18 cellular contexts compared by ENCODE assay signal in the genomic region with DNA sequence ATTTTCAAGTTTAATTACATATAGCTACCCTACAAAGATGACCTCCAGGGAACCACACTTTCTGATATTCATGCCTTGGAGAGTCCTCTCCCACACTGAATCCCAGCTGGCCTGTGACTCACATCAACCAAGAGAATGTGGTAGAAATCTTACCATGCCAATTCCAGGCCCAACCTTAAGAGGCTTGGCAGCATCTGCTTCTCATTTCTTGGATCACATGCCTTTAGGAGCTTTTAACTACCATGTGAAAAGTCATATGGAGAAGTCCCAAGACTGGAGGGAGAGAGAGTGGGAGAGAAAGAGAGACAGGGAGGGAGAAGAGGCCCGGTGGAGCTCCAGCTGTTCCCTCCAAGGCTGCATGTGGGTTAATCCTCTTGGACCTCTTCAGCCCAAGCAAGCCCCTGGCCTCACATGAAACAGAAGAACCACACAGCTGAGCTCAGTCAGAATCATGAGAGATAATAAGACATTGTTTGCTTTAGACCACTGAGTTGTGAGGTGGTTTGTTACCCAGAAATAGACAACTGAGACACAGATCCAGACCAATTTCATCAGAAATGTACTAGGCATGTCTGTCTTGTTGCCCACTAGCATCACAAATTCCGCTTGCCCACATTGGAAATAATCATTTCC.
A peak's percentile ranks its signal among the peaks of the same experiment; 100 is the strongest.
DNase-seq lines count a peak whose midpoint lies in the region; ATAC-seq, FAIRE-seq and TF ChIP-seq lines count a peak whose summit lies in the region.
"Had no signal": no experiment of that assay in that cellular context is flagged by ENCODE, and none has a peak within 500 bp of the region (broad histone marks: within the 10 kb centered on the region; RNA-seq: fewer than 3 reads in every experiment).

No MANE protein-coding gene starts in this region.

- BruUV-seq in HepG2 (replicated peaks; lab: Mats Ljungman, UMichigan) = no TSS peak

- H3K4me3 ChIP-seq in HepG2 (replicated peaks in 1 of 3; ENCODE audit: insufficient read depth in 1 of 3, low read depth in 2 of 3, low read length in 3 of 3) = no peak overlapping the region
- H3K4me3 ChIP-seq in right lobe of liver = no peak overlapping the region
- no peak overlapping the region for H3K4me3 ChIP-seq in SK-N-SH (ENCODE audit: low read depth in 2 of 2, low read length in 1 of 2)
- no peak overlapping the region for H3K4me3 ChIP-seq in fibroblast of pulmonary artery (replicated peaks; ENCODE audit: low read depth, low read length)
- H3K4me3 ChIP-seq: coronary artery, esophagus muscularis mucosa, PC-9, spleen, suprapubic skin had no signal

- POLR2A ChIA-PET in HepG2 (lab: Yijun Ruan, JAX) (no interaction called here), SK-N-SH (lab: Yijun Ruan, JAX) (no interaction called here)

- TF ChIP-seq CTCF in HepG2 (CRISPR knock-in tag; IDR thresholded peaks at IDR 0.05) (no peak), right lobe of liver (IDR thresholded peaks at IDR 0.05) (no peak), SK-N-SH (IDR thresholded peaks at IDR 0.05) (no peak), fibroblast of pulmonary artery (IDR thresholded peaks at IDR 0.05; ENCODE audit: low read length, missing control alignments) (no peak)

- TF ChIP-seq POLR2A in HepG2 (IDR thresholded peaks at IDR 0.05; ENCODE audit: insufficient read depth in 1 of 2, low read depth in 2 of 2, low read length in 2 of 2) (no peak), right lobe of liver (IDR thresholded peaks at IDR 0.05) (no peak)

- no peaks in the 10 kb centered on the region for H3K36me3 ChIP-seq in HepG2 (replicated peaks in 1 of 2; ENCODE audit: control insufficient read depth in 1 of 2, insufficient read depth in 2 of 2, low read length in 2 of 2)
- H3K36me3 ChIP-seq in right lobe of liver = no peaks in the 10 kb centered on the region
- no peaks in the 10 kb centered on the region for H3K36me3 ChIP-seq in SK-N-SH (replicated peaks in 1 of 2; ENCODE audit: control insufficient read depth in 1 of 2, insufficient read depth in 2 of 2, low read length in 1 of 2)
- H3K36me3 ChIP-seq: esophagus muscularis mucosa, spleen, suprapubic skin had no signal

- WGBS in HepG2 (ENCODE audit: low lambda C conversion rate) = 20% methylated on average over 2 of the region's 2 CpGs
- 70% methylated on average over 2 of the region's 2 CpGs for WGBS in right lobe of liver (ENCODE audit: insufficient coverage, low coverage, low lambda C conversion rate, missing lambda C conversion rate)
- WGBS in SK-N-SH (ENCODE audit: low lambda C conversion rate) = 50% methylated on average over 2 of the region's 2 CpGs

- H3K4me2 ChIP-seq in HepG2 (ENCODE audit: low read depth, low read length) = no peak overlapping the region
- no peak overlapping the region for H3K4me2 ChIP-seq in SK-N-SH
- H3K4me2 ChIP-seq: PC-9 had no signal

- H3K27ac ChIP-seq in HepG2 (ENCODE audit: extremely low read length, insufficient read depth, low read length) (no peak overlapping the region), right lobe of liver (no peak overlapping the region), SK-N-SH (ENCODE audit: low read depth in 2 of 2, low read length in 1 of 2) (peak overlapping the region in 1 of 2 experiments; percentile 62; a peak in 2 of 4 replicates)
- H3K27ac ChIP-seq: coronary artery, esophagus muscularis mucosa, PC-9, spleen, suprapubic skin had no signal

- H3K27me3 ChIP-seq in HepG2 (ENCODE audit: control insufficient read depth in 1 of 2, insufficient read depth in 2 of 2, low read length in 2 of 2) = no peaks in the 10 kb centered on the region
- H3K27me3 ChIP-seq in right lobe of liver = no peaks in the 10 kb centered on the region
- H3K27me3 ChIP-seq in SK-N-SH (ENCODE audit: insufficient read depth) = no peaks in the 10 kb centered on the region
- H3K27me3 ChIP-seq: esophagus muscularis mucosa had no signal

- H3K9ac ChIP-seq in HepG2 (ENCODE audit: insufficient read depth, low read depth, low read length) (no peak overlapping the region), SK-N-SH (no peak overlapping the region)

- no peaks in the 10 kb centered on the region for H3K79me2 ChIP-seq in HepG2 (ENCODE audit: insufficient read depth, low read length)
- no peaks in the 10 kb centered on the region for H3K79me2 ChIP-seq in SK-N-SH (ENCODE audit: insufficient read depth)

- TF ChIP-seq EP300 in HepG2 (IDR thresholded peaks at IDR 0.05; ENCODE audit: low read depth in 2 of 2, low read length in 2 of 2) (no peak), HepG2 (CRISPR knock-in tag; IDR thresholded peaks at IDR 0.05; ENCODE audit: borderline replicate concordance) (no peak), SK-N-SH (IDR thresholded peaks at IDR 0.05; ENCODE audit: borderline replicate concordance in 1 of 2, low read depth in 1 of 2, low read length in 1 of 2) (no peak)

- H3F3A ChIP-seq in SK-N-SH (replicated peaks; ENCODE audit: insufficient read depth) = peaks cover 12% of the 10 kb centered on the region

- intact Hi-C loops in HepG2 (cut with micrococcal nuclease; ENCODE audit: unreplicated experiment) (loop anchor here (10.0 kb wide), 1 partner anchor 1109 kb away; no protein-coding TSS in a partner anchor), right lobe of liver (cut with DNase I) (no loop called here), posterior cingulate gyrus (cut with DNase I) (no loop called here)

- no peak for TF ChIP-seq RAD21 in HepG2 (CRISPR knock-in tag; IDR thresholded peaks at IDR 0.05)
- no peak for TF ChIP-seq RAD21 in SK-N-SH (IDR thresholded peaks at IDR 0.05; ENCODE audit: low read length)

- CTCF ChIA-PET in HepG2 (lab: Yijun Ruan, JAX; ENCODE audit: low intra/inter-chr PET ratio, low total read pairs) (no interaction called here), SK-N-SH (lab: Yijun Ruan, JAX) (interaction anchor here (1.1 kb wide), 1 partner anchor 24 kb away, joined by 3 read pairs; no protein-coding TSS in a partner anchor)

- in situ Hi-C loops in HepG2 (cut with HindIII; ENCODE audit: extremely low pct_ligation_motif_present, low pct_unique_long_range_greater_than_20kb) = no loop called here

- H3K4me1 ChIP-seq in HepG2 (ENCODE audit: insufficient read depth, low read length) = peaks cover 4% of the 10 kb centered on the region
- no peaks in the 10 kb centered on the region for H3K4me1 ChIP-seq in right lobe of liver
- no peaks in the 10 kb centered on the region for H3K4me1 ChIP-seq in SK-N-SH (ENCODE audit: control insufficient read depth in 1 of 2, insufficient read depth in 2 of 2, low read depth in 1 of 2, low read length in 1 of 2)
- H3K4me1 ChIP-seq: spleen, suprapubic skin had no signal

- H3K9me2 ChIP-seq in SK-N-SH = no peaks in the 10 kb centered on the region

- DNase-seq in HepG2 (ENCODE audit: low spot score) = no peak
- DNase-seq in right lobe of liver = no peak
- DNase-seq in SK-N-SH = no peak
- DNase-seq in fibroblast of pulmonary artery (ENCODE audit: low read depth) = peak; percentile 65
- peak; percentile 86 for DNase-seq in stromal cell of bone marrow (ENCODE audit: low read depth)
- no peak for DNase-seq in GF-D8 (lab: John Stamatoyannopoulos, UW)
- DNase-seq in posterior cingulate gyrus = no peak
- DNase-seq: activated CD4-positive, CD25-positive, alpha-beta regulatory T cell; NCI-H1417 treated with DMSO at 0.1 percent for 48 hours; NCI-H510A treated with DMSO at 0.1 percent for 48 hours; PC-9; spleen had no signal

- no peak for ATAC-seq in HepG2
- no peak for ATAC-seq in right lobe of liver
- no peak for ATAC-seq in HG03571 (IDR thresholded peaks at IDR 0.05; ENCODE audit: unreplicated experiment)
- ATAC-seq: activated naive CD4-positive, alpha-beta T cell treated with anti-CD3 and anti-CD28 coated beads, Interleukin-2, amount 50 U/mL, for 72 hours had no signal

- H3K9me3 ChIP-seq in HepG2 (ENCODE audit: low read length) (no peaks in the 10 kb centered on the region), right lobe of liver (no peaks in the 10 kb centered on the region), SK-N-SH (no peaks in the 10 kb centered on the region)
- H3K9me3 ChIP-seq: suprapubic skin had no signal

- H4K20me1 ChIP-seq in HepG2 (ENCODE audit: insufficient read depth, low read length) (no peaks in the 10 kb centered on the region), SK-N-SH (ENCODE audit: insufficient read depth) (no peaks in the 10 kb centered on the region)

- no peak for FAIRE-seq in HepG2 (lab: Jason Lieb, UNC)
- FAIRE-seq: GM12891 had no signal

- H2AFZ ChIP-seq in HepG2 (ENCODE audit: low read length) (no peak overlapping the region), SK-N-SH (ENCODE audit: low read depth) (no peak overlapping the region)
- H2AFZ ChIP-seq: PC-9 had no signal

TF ChIP-seq in HepG2, 621 proteins besides CTCF, POLR2A, EP300 and RAD21:
- TF ChIP-seq ZNF331 (CRISPR knock-in tag; IDR thresholded peaks at IDR 0.05) (peak; percentile 93), SIN3B (IDR thresholded peaks at IDR 0.05; ENCODE audit: low read length) (no peak)

TF ChIP-seq in SK-N-SH, 30 proteins besides CTCF, POLR2A, EP300 and RAD21:
- TF ChIP-seq, protein P1, sequence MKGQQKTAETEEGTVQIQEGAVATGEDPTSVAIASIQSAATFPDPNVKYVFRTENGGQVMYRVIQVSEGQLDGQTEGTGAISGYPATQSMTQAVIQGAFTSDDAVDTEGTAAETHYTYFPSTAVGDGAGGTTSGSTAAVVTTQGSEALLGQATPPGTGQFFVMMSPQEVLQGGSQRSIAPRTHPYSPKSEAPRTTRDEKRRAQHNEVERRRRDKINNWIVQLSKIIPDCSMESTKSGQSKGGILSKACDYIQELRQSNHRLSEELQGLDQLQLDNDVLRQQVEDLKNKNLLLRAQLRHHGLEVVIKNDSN (IDR thresholded peaks at IDR 0.05; ENCODE audit: borderline replicate concordance, low read depth) = peak; percentile 20; the same call in 1 of the 2 replicates
- TF ChIP-seq TCF12 (IDR thresholded peaks at IDR 0.05) = peak; percentile 88
- peak; percentile 22; the same call in 1 of the 2 replicates for TF ChIP-seq JUND (IDR thresholded peaks at IDR 0.05)
- TF ChIP-seq TAF1 (IDR thresholded peaks at IDR 0.05; ENCODE audit: borderline replicate concordance, low read depth, low read length) = no peak
- peak; percentile 38; the same call in 1 of the 2 replicates for TF ChIP-seq NFIC (IDR thresholded peaks at IDR 0.05; ENCODE audit: borderline replicate concordance)
- no peak for TF ChIP-seq SIN3A (IDR thresholded peaks at IDR 0.05; ENCODE audit: borderline replicate concordance, low read depth, low read length)
- peak; percentile 40; the same call in 1 of the 2 replicates for TF ChIP-seq FOSL2 (IDR thresholded peaks at IDR 0.05; ENCODE audit: borderline replicate concordance, low read depth)
- TF ChIP-seq, protein P2, sequence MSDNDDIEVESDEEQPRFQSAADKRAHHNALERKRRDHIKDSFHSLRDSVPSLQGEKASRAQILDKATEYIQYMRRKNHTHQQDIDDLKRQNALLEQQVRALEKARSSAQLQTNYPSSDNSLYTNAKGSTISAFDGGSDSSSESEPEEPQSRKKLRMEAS (IDR thresholded peaks at IDR 0.05; ENCODE audit: low read depth) = peak; percentile 42; the same call in 1 of the 2 replicates
- no peak for TF ChIP-seq ELF1 (IDR thresholded peaks at IDR 0.05)
TF ChIP-seq in SK-N-SH: peak in this region for 6.

Comparison
In these comparisons a context has a peak if more than half of its experiments do, and no peak if none do; other contexts are left out.
1. DNase-seq: peak in fibroblast of pulmonary artery (single experiment) and stromal cell of bone marrow (single experiment); none in HepG2 (single experiment), right lobe of liver (0 of 3), SK-N-SH (single experiment), GF-D8 (single experiment) and posterior cingulate gyrus (0 of 10).